In genomic region chr2:60873381-60873780, GRCh38 we compare ENCODE assay signal across 13 cellular contexts. TPM values are rescaled to one million over a fixed set of nuclear protein-coding genes. Genes with fewer than 3 reads are reported as not detected.
DNase-seq lines count a peak whose midpoint lies in the region; ATAC-seq and TF ChIP-seq lines count a peak whose summit lies in the region.
"Had no signal": no experiment of that assay in that cellular context is flagged by ENCODE, and none has a peak within 500 bp of the region (broad histone marks: within the 10 kb centered on the region; RNA-seq: fewer than 3 reads in every experiment).

No MANE protein-coding gene starts in this region.

- H3K4me1 ChIP-seq in Peyer's patch = no peaks in the 10 kb centered on the region

- H3K27ac ChIP-seq in Peyer's patch = peak overlapping the region in 1 of 4 donors; percentile 53
- H3K27ac ChIP-seq: thoracic aorta had no signal

- H3K9me3 ChIP-seq in Peyer's patch = no peaks in the 10 kb centered on the region
- H3K9me3 ChIP-seq: thoracic aorta had no signal

- TF ChIP-seq CTCF in GM12864 (IDR thresholded peaks at IDR 0.05; ENCODE audit: low read depth, low read length, missing control alignments) = no peak
- no peak for TF ChIP-seq CTCF in Peyer's patch (IDR thresholded peaks at IDR 0.05)

- ATAC-seq in GM19043 (IDR thresholded peaks at IDR 0.05; ENCODE audit: low read depth, unreplicated experiment) (peak; percentile 83), HG02759 (IDR thresholded peaks at IDR 0.05; ENCODE audit: unreplicated experiment) (peak; percentile 85), HG03521 (IDR thresholded peaks at IDR 0.05; ENCODE audit: unreplicated experiment) (peak; percentile 68)
- ATAC-seq: naive thymus-derived CD8-positive, alpha-beta T cell had no signal

- no peaks in the 10 kb centered on the region for H3K36me3 ChIP-seq in Peyer's patch
- H3K36me3 ChIP-seq: thoracic aorta had no signal

- no peak overlapping the region for H3K4me3 ChIP-seq in GM12864 (ENCODE audit: low read depth, low read length)
- H3K4me3 ChIP-seq in Peyer's patch = no peak overlapping the region
- H3K4me3 ChIP-seq: thoracic aorta had no signal

- no peak for TF ChIP-seq POLR2A in Peyer's patch (IDR thresholded peaks at IDR 0.05)

- DNase-seq in GM12864 (ENCODE audit: low read depth) (peak; percentile 65), NCI-H345 treated with DMSO at 0.1 percent for 48 hours (lab: John Stamatoyannopoulos, UW; ENCODE audit: unreplicated experiment) (no peak), NCI-H1105 (lab: John Stamatoyannopoulos, UW) (no peak), Peyer's patch (no peak), activated gamma-delta T cell treated with Interleukin-2 at 50 U/mL for 16 hours (no peak)
- DNase-seq: effector CD8-positive, alpha-beta T cell; Kasumi-1; naive thymus-derived CD8-positive, alpha-beta T cell; NCI-H526 had no signal

- no peaks in the 10 kb centered on the region for H3K27me3 ChIP-seq in Peyer's patch

RNA-seq across cellular contexts. Expression of gene REL, which starts 8.0 kb away (rescaled TPM):
- total RNA-seq in Peyer's patch = 10 to 100 TPM; 11.7 to 79.2 (median 16.7) TPM
